18 cellular contexts compared by ENCODE assay signal in the genomic region with DNA sequence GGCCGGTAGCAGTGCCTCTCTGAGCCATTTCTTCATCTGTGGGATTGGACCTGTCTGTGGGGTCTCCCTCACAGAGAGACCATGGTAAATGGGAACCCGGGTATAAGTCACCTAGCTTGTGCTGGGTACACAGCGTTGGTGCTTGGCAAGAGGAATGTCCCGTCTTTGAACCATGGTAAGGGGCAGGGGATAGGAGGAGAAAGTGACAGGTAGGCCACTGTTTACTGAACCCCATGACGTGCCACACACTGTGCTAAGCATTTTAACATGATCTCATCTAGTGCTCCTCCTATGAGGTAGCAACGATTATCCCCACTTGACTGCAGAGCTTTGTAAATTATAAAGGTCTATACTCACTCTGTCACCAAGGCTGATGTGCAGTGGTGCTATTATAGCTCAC. TPM values are rescaled to one million over a fixed set of nuclear protein-coding genes. Genes with fewer than 3 reads are reported as not detected.
A peak's percentile ranks its signal among the peaks of the same experiment; 100 is the strongest.
DNase-seq lines count a peak whose midpoint lies in the region; TF ChIP-seq lines count a peak whose summit lies in the region.
"Had no signal": no experiment of that assay in that cellular context is flagged by ENCODE, and none has a peak within 500 bp of the region (broad histone marks: within the 10 kb centered on the region; RNA-seq: fewer than 3 reads in every experiment).

No MANE protein-coding gene starts in this region.

- H3K27ac ChIP-seq in cardiac muscle cell: peak overlapping the region; percentile 95
- peak overlapping the region in 1 of 2 donors; percentile 13 for H3K27ac ChIP-seq in right atrium auricular region
- H3K27ac ChIP-seq in layer of hippocampus (ENCODE audit: low read depth, low read length): peak overlapping the region; percentile 83
- peak overlapping the region; percentile 24 for H3K27ac ChIP-seq in stomach smooth muscle (ENCODE audit: low read length)
- no peak overlapping the region for H3K27ac ChIP-seq in substantia nigra (ENCODE audit: low read depth, low read length, poor library complexity, severe bottlenecking)
- H3K27ac ChIP-seq in suprapubic skin: no peak overlapping the region
- H3K27ac ChIP-seq: BLaER1 treated with 17β-estradiol and CSF1 and Interleukin-3, amounts not matched to agents 10 nM and 100 nM had no signal

- no peaks in the 10 kb centered on the region for H3K9me3 ChIP-seq in cardiac muscle cell (ENCODE audit: low read depth)
- H3K9me3 ChIP-seq in right atrium auricular region: no peaks in the 10 kb centered on the region
- no peaks in the 10 kb centered on the region for H3K9me3 ChIP-seq in stomach smooth muscle (ENCODE audit: control insufficient read depth in 2 of 2, low read length in 2 of 2)
- no peaks in the 10 kb centered on the region for H3K9me3 ChIP-seq in suprapubic skin
- H3K9me3 ChIP-seq: BLaER1 treated with 17β-estradiol and CSF1 and Interleukin-3, amounts not matched to agents 10 nM and 100 nM had no signal

- no peak for DNase-seq in cardiac muscle cell (ENCODE audit: low read depth in 1 of 2, low spot score in 1 of 2)
- no peak for DNase-seq in right atrium auricular region (ENCODE audit: low spot score)
- DNase-seq in NCI-H1092 treated with DMSO at 0.1 percent for 48 hours (lab: John Stamatoyannopoulos, UW): no peak
- DNase-seq in substantia nigra (lab: John Stamatoyannopoulos, UW): no peak
- no peak for DNase-seq in suprapubic skin (ENCODE audit: low spot score in 2 of 2)
- DNase-seq in KG1 (lab: John Stamatoyannopoulos, UW): no peak
- DNase-seq: 8988T; CD8-positive, alpha-beta T cell; DND-41; H7; NCI-H1436; NCI-H187 treated with DMSO at 0.1 percent for 48 hours; NCI-H2107 had no signal

- H3K4me3 ChIP-seq in cardiac muscle cell (no peak overlapping the region), right atrium auricular region (no peak overlapping the region), stomach smooth muscle (ENCODE audit: low read length in 2 of 2) (no peak overlapping the region), suprapubic skin (no peak overlapping the region)
- H3K4me3 ChIP-seq: BLaER1 treated with 17β-estradiol and CSF1 and Interleukin-3, amounts not matched to agents 10 nM and 100 nM had no signal

- TF ChIP-seq CTCF in cardiac muscle cell (IDR thresholded peaks at IDR 0.05; ENCODE audit: low read depth, low read length): no peak
- no peak for TF ChIP-seq CTCF in right atrium auricular region (IDR thresholded peaks at IDR 0.05)
- TF ChIP-seq CTCF in suprapubic skin (IDR thresholded peaks at IDR 0.05): no peak

- H3K36me3 ChIP-seq in cardiac muscle cell (no peaks in the 10 kb centered on the region), right atrium auricular region (no peaks in the 10 kb centered on the region), stomach smooth muscle (ENCODE audit: control insufficient read depth in 2 of 2, insufficient read depth in 2 of 2, low read length in 2 of 2) (no peaks in the 10 kb centered on the region), suprapubic skin (no peaks in the 10 kb centered on the region)
- H3K36me3 ChIP-seq: BLaER1 treated with 17β-estradiol and CSF1 and Interleukin-3, amounts not matched to agents 10 nM and 100 nM had no signal

- H3K27me3 ChIP-seq in cardiac muscle cell: no peaks in the 10 kb centered on the region
- H3K27me3 ChIP-seq in right atrium auricular region: no peaks in the 10 kb centered on the region
- H3K27me3 ChIP-seq in layer of hippocampus (ENCODE audit: control insufficient read depth, insufficient read depth, low read length): peaks cover 13% of the 10 kb centered on the region
- H3K27me3 ChIP-seq in stomach smooth muscle (ENCODE audit: control insufficient read depth in 1 of 2, insufficient read depth in 2 of 2, low read length in 2 of 2): peaks cover 6 to 10% of the 10 kb centered on the region in 2 donors
- peaks cover 12% of the 10 kb centered on the region for H3K27me3 ChIP-seq in suprapubic skin

- TF ChIP-seq EP300 in suprapubic skin (IDR thresholded peaks at IDR 0.05): no peak

- H3K9ac ChIP-seq in stomach smooth muscle (ENCODE audit: low read length in 2 of 2): no peak overlapping the region
- H3K9ac ChIP-seq: BLaER1 treated with 17β-estradiol and CSF1 and Interleukin-3, amounts not matched to agents 10 nM and 100 nM had no signal

- WGBS in suprapubic skin: 87% methylated on average over 6 of the region's 6 CpGs

- TF ChIP-seq POLR2A in suprapubic skin (IDR thresholded peaks at IDR 0.05): no peak

- H3K4me1 ChIP-seq in cardiac muscle cell (ENCODE audit: low read depth) (peaks cover 46% of the 10 kb centered on the region), right atrium auricular region (peaks cover 0 to 46% of the 10 kb centered on the region in 2 donors), stomach smooth muscle (ENCODE audit: control insufficient read depth, insufficient read depth, low read length) (peaks cover 47% of the 10 kb centered on the region), suprapubic skin (peaks cover 35% of the 10 kb centered on the region)

RNA-seq across cellular contexts. Expression of a gene that starts 0.6 kb away (rescaled TPM):
- 27.9 and 36.0 TPM in 2 replicates for total RNA-seq in cardiac muscle cell
- polyA plus RNA-seq in cardiac muscle cell: 62.4 and 96.3 TPM in 2 replicates
- under 1 TPM in 1 of 2 donors, not detected in 1; 0.51 TPM for total RNA-seq in right atrium auricular region
- total RNA-seq in suprapubic skin: 1 to 10 TPM in 1 of 4 donors, under 1 TPM in 1, not detected in 2; 0.91 to 1.6 TPM
- total RNA-seq: HT1080, M059J had no signal

RNA-seq across cellular contexts. Expression of a gene that starts 5.9 kb away (rescaled TPM):
- total RNA-seq in cardiac muscle cell (109 and 270 TPM in 2 replicates), right atrium auricular region (10 to 100 TPM; 43.5 to 54.7 TPM), suprapubic skin (100 to 1,000 TPM; 106 to 161 (median 143) TPM)
- polyA plus RNA-seq in cardiac muscle cell: 42.7 and 66.8 TPM in 2 replicates

RNA-seq across cellular contexts. Expression of a gene that starts 15.3 kb away (rescaled TPM):
- total RNA-seq in cardiac muscle cell: 35.4 and 267 TPM in 2 replicates
- polyA plus RNA-seq in cardiac muscle cell: 48.6 and 352 TPM in 2 replicates
- 1 to 10 TPM; 1.4 to 4.9 TPM for total RNA-seq in right atrium auricular region
- total RNA-seq in suprapubic skin: 10 to 100 TPM in 3 of 4 donors, 1 to 10 TPM in 1; 9.0 to 25.4 (median 20.7) TPM

RNA-seq across cellular contexts. Expression of a gene that starts 29.5 kb away (rescaled TPM):
- total RNA-seq in cardiac muscle cell (45.3 and 55.9 TPM in 2 replicates), right atrium auricular region (10 to 100 TPM; 39.9 to 40.9 TPM), suprapubic skin (10 to 100 TPM; 34.4 to 62.0 (median 44.3) TPM)
- polyA plus RNA-seq in cardiac muscle cell: 48.3 and 64.9 TPM in 2 replicates

RNA-seq across cellular contexts. Expression of a gene that starts 29.7 kb away (rescaled TPM):
- total RNA-seq in cardiac muscle cell (7.4 and 8.0 TPM in 2 replicates), right atrium auricular region (1 to 10 TPM; 2.4 to 3.7 TPM), suprapubic skin (1 to 10 TPM; 2.1 to 4.6 (median 3.6) TPM)
- 2.2 and 4.0 TPM in 2 replicates for polyA plus RNA-seq in cardiac muscle cell

Comparison
In these comparisons a context has a peak if more than half of its experiments do, and no peak if none do; other contexts are left out.
1. RNA of a gene that starts 0.6 kb away (total RNA-seq): 27.9 to 36.0 TPM in cardiac muscle cell; 0.91 to 1.6 TPM in suprapubic skin and 0.51 TPM in right atrium auricular region; every median in the first group is over 10 times any median in the second.
2. H3K27ac ChIP-seq: peak in cardiac muscle cell (single experiment), layer of hippocampus (single experiment) and stomach smooth muscle (single experiment); none in substantia nigra (single experiment) and suprapubic skin (single experiment).